ENCODE assay signal across 14 cellular contexts in genomic region chr19:3725640-3726310, GRCh38. TPM values are rescaled to one million over a fixed set of nuclear protein-coding genes. Genes with fewer than 3 reads are reported as not detected.
A peak's percentile ranks its signal among the peaks of the same experiment; 100 is the strongest.
DNase-seq lines count a peak whose midpoint lies in the region; ATAC-seq and TF ChIP-seq lines count a peak whose summit lies in the region.
"Had no signal": no experiment of that assay in that cellular context is flagged by ENCODE, and none has a peak within 500 bp of the region (broad histone marks: within the 10 kb centered on the region; RNA-seq: fewer than 3 reads in every experiment).

No MANE protein-coding gene starts in this region.

- H3K27ac ChIP-seq in RWPE2 (ENCODE audit: poor library complexity, severe bottlenecking): no peak overlapping the region
- H3K27ac ChIP-seq in left lung: no peak overlapping the region
- H3K27ac ChIP-seq: suprapubic skin had no signal

- H3K4me1 ChIP-seq in RWPE2 (ENCODE audit: insufficient read depth, poor library complexity, severe bottlenecking) (no peaks in the 10 kb centered on the region), left lung (peaks cover 3 to 17% of the 10 kb centered on the region in 2 donors)

- DNase-seq in DMS 273 (lab: John Stamatoyannopoulos, UW; ENCODE audit: unreplicated experiment) (peak; percentile 81), NCI-H187 (lab: John Stamatoyannopoulos, UW) (peak; percentile 31 to 76), RWPE2 (ENCODE audit: low spot score) (no peak), left lung (peak; percentile 69 to 81), HuH-7 (ENCODE audit: low spot score) (no peak)
- no peak for DNase-seq in activated CD8-positive, alpha-beta memory T cell treated with anti-CD3 and anti-CD28 coated beads, Interleukin-2, amount 50 U/mL, for 48 hours
- DNase-seq: activated CD4-positive, alpha-beta memory T cell treated with anti-CD3 and anti-CD28 coated beads, Interleukin-2, amount 10 ng/mL, durations not matched to agents 7 days and 5 days; amniotic stem cell; CD4-positive, CD25-positive, alpha-beta regulatory T cell; Kasumi-1; stimulated activated CD4-positive, alpha-beta T cell treated with anti-CD3 and anti-CD28 coated beads, Interleukin-2, amount 100 ng/mL, for 24 hours had no signal

- TF ChIP-seq CTCF in RWPE2 (IDR thresholded peaks at IDR 0.05; ENCODE audit: poor library complexity, severe bottlenecking): no peak
- TF ChIP-seq CTCF in left lung (IDR thresholded peaks at IDR 0.05): no peak

- H3K27me3 ChIP-seq in RWPE2 (ENCODE audit: insufficient read depth, poor library complexity, severe bottlenecking): peaks cover 15% of the 10 kb centered on the region
- peaks cover 20 to 54% of the 10 kb centered on the region in 2 donors for H3K27me3 ChIP-seq in left lung

- ATAC-seq in RWPE2 (ENCODE audit: low read depth): peak; percentile 22; the same call in 1 of the 3 replicates
- peak; percentile 64 for ATAC-seq in left lung
- no peak for ATAC-seq in HG03342 (IDR thresholded peaks at IDR 0.05; ENCODE audit: unreplicated experiment)
- no peak for ATAC-seq in HG03196 (IDR thresholded peaks at IDR 0.05; ENCODE audit: unreplicated experiment)

- intact Hi-C loops in left lung (cut with DNase I): no loop called here

- no peak overlapping the region for H3K4me3 ChIP-seq in RWPE2 (ENCODE audit: severe bottlenecking)
- H3K4me3 ChIP-seq in left lung: no peak overlapping the region
- H3K4me3 ChIP-seq: suprapubic skin had no signal

- H3K9me3 ChIP-seq in RWPE2 (ENCODE audit: severe bottlenecking) (no peaks in the 10 kb centered on the region), left lung (no peaks in the 10 kb centered on the region)
- H3K9me3 ChIP-seq: suprapubic skin had no signal

- H3K36me3 ChIP-seq in RWPE2 (ENCODE audit: low read depth) (no peaks in the 10 kb centered on the region), left lung (no peaks in the 10 kb centered on the region)
- H3K36me3 ChIP-seq: suprapubic skin had no signal

RNA-seq across cellular contexts. Expression of gene TJP3, which starts 17.6 kb away (rescaled TPM):
- 10 to 100 TPM; 33.8 to 36.2 TPM for total RNA-seq in left lung

RNA-seq across cellular contexts. Expression of gene PIP5K1C, which starts 25.5 kb away (rescaled TPM):
- total RNA-seq in left lung: 10 to 100 TPM; 38.7 to 42.2 TPM

RNA-seq across cellular contexts. Expression of gene APBA3, which starts 35.7 kb away (rescaled TPM):
- total RNA-seq in left lung: 10 to 100 TPM; 22.1 to 24.7 TPM

RNA-seq across cellular contexts. Expression of gene MRPL54, which starts 36.7 kb away (rescaled TPM):
- total RNA-seq in left lung: 10 to 100 TPM; 52.4 to 59.1 TPM

RNA-seq across cellular contexts. Expression of gene RAX2, which starts 46.3 kb away (rescaled TPM):
- not detected for total RNA-seq in left lung
- total RNA-seq: activated CD4-positive, alpha-beta memory T cell treated with anti-CD3 and anti-CD28 coated beads, Interleukin-2, amount 10 ng/mL, durations not matched to agents 7 days and 5 days; CD4-positive, CD25-positive, alpha-beta regulatory T cell; suprapubic skin had no signal

Comparison
In these comparisons a context has a peak if more than half of its experiments do, and no peak if none do; other contexts are left out.
1. DNase-seq: peak in DMS 273 (single experiment), NCI-H187 (2 of 2) and left lung (2 of 2); none in RWPE2 (single experiment), activated CD8-positive, alpha-beta memory T cell treated with anti-CD3 and anti-CD28 coated beads, Interleukin-2, amount 50 U/mL, for 48 hours (single experiment) and HuH-7 (single experiment).
2. ATAC-seq: peak in RWPE2 (single experiment) and left lung (single experiment); none in HG03342 (single experiment) and HG03196 (single experiment).